In genomic region chr19:6847828-6848200, GRCh38 we compare ENCODE assay signal across 33 cellular contexts. TPM values are rescaled to one million over a fixed set of nuclear protein-coding genes. Genes with fewer than 3 reads are reported as not detected.
"Had no signal": no experiment of that assay in that cellular context is flagged by ENCODE, and none has a peak within 500 bp of the region (broad histone marks: within the 10 kb centered on the region; RNA-seq: fewer than 3 reads in every experiment).

No MANE protein-coding gene starts in this region.

- H3K27me3 ChIP-seq: adrenal gland, body of pancreas, cardiac muscle cell, esophagus squamous epithelium had no signal

- ATAC-seq: activated CD4-positive, alpha-beta T cell treated with anti-CD3 and anti-CD28 coated beads for 36 hours; activated CD8-positive, alpha-beta memory T cell treated with anti-CD3 and anti-CD28 coated beads, Interleukin-2, amount 10 ng/mL, durations not matched to agents 7 days and 5 days; activated CD8-positive, alpha-beta T cell treated with anti-CD3 and anti-CD28 coated beads, Interleukin-2, amount 10 ng/mL, durations not matched to agents 7 days and 5 days; activated naive CD4-positive, alpha-beta T cell treated with anti-CD3 and anti-CD28 coated beads, Interleukin-2, amount 50 U/mL, for 72 hours; body of pancreas; gastroesophageal sphincter had no signal

- DNase-seq: activated CD4-positive, alpha-beta T cell treated with anti-CD3 and anti-CD28 coated beads for 36 hours; activated CD4-positive, alpha-beta T cell treated with anti-CD3 and anti-CD28 coated beads, Interleukin-2, amount 10 ng/mL, durations not matched to agents 24 days and 14 days; activated CD4-positive, CD25-positive, alpha-beta regulatory T cell; activated CD4-positive, CD25-positive, alpha-beta regulatory T cell treated with anti-CD3 and anti-CD28 coated beads, Interleukin-2, amount 50 U/mL, for 72 hours; activated CD8-positive, alpha-beta memory T cell treated with anti-CD3 and anti-CD28 coated beads, Interleukin-2, amount 10 ng/mL, durations not matched to agents 7 days and 5 days; activated CD8-positive, alpha-beta memory T cell treated with anti-CD3 and anti-CD28 coated beads, Interleukin-2, amount 50 U/mL, for 4 hours; activated CD8-positive, alpha-beta T cell treated with anti-CD3 and anti-CD28 coated beads, Interleukin-2, amount 10 ng/mL, durations not matched to agents 7 days and 5 days; activated naive CD4-positive, alpha-beta T cell; activated naive CD4-positive, alpha-beta T cell treated with anti-CD3 and anti-CD28 coated beads, Interleukin-2, amount 10 ng/mL, durations not matched to agents 7 days and 5 days; activated T-cell treated with anti-CD3 and anti-CD28 coated beads, Interleukin-2, amount 50 U/mL, for 1 hour; activated T-cell treated with anti-CD3 and anti-CD28 coated beads, Interleukin-2, amount 50 U/mL, for 48 hours; adrenal gland; amygdala; body of pancreas; central memory CD4-positive, alpha-beta T cell; cortex of kidney; effector CD8-positive, alpha-beta T cell; esophagus squamous epithelium; foreskin melanocyte; T-helper 2 cell had no signal

- H3K27me3 Mint-ChIP-seq: activated CD4-positive, alpha-beta memory T cell treated with anti-CD3 and anti-CD28 coated beads for 36 hours; activated CD4-positive, alpha-beta T cell treated with anti-CD3 and anti-CD28 coated beads for 36 hours; activated CD4-positive, alpha-beta T cell treated with anti-CD3 and anti-CD28 coated beads, Interleukin-2, amount 10 ng/mL, durations not matched to agents 24 days and 14 days; activated CD8-positive, alpha-beta memory T cell treated with anti-CD3 and anti-CD28 coated beads, Interleukin-2, amount 10 ng/mL, durations not matched to agents 7 days and 5 days; activated naive CD4-positive, alpha-beta T cell treated with anti-CD3 and anti-CD28 coated beads, Interleukin-2, amount 10 ng/mL, durations not matched to agents 7 days and 5 days had no signal

- H3K9me3 ChIP-seq: adrenal gland, body of pancreas, esophagus squamous epithelium, gastroesophageal sphincter had no signal

- H3K36me3 ChIP-seq: adrenal gland, cardiac muscle cell, esophagus squamous epithelium, gastroesophageal sphincter had no signal

- H3K4me1 Mint-ChIP-seq: activated CD4-positive, alpha-beta T cell treated with anti-CD3 and anti-CD28 coated beads for 36 hours; activated CD4-positive, alpha-beta T cell treated with anti-CD3 and anti-CD28 coated beads, Interleukin-2, amount 10 ng/mL, durations not matched to agents 24 days and 14 days; activated naive CD4-positive, alpha-beta T cell treated with anti-CD3 and anti-CD28 coated beads, Interleukin-2, amount 10 ng/mL, durations not matched to agents 7 days and 5 days had no signal

- H3K27ac ChIP-seq: adrenal gland, body of pancreas, cardiac muscle cell, epithelial cell of prostate, esophagus squamous epithelium, gastroesophageal sphincter had no signal

- H3K27ac Mint-ChIP-seq: activated CD4-positive, alpha-beta memory T cell treated with anti-CD3 and anti-CD28 coated beads for 36 hours; activated CD4-positive, alpha-beta T cell treated with anti-CD3 and anti-CD28 coated beads for 36 hours; activated CD4-positive, alpha-beta T cell treated with anti-CD3 and anti-CD28 coated beads, Interleukin-2, amount 10 ng/mL, durations not matched to agents 24 days and 14 days; activated CD8-positive, alpha-beta memory T cell treated with anti-CD3 and anti-CD28 coated beads, Interleukin-2, amount 10 ng/mL, durations not matched to agents 7 days and 5 days; activated CD8-positive, alpha-beta T cell treated with anti-CD3 and anti-CD28 coated beads, Interleukin-2, amount 10 ng/mL, durations not matched to agents 7 days and 5 days; activated naive CD4-positive, alpha-beta T cell treated with anti-CD3 and anti-CD28 coated beads, Interleukin-2, amount 10 ng/mL, durations not matched to agents 7 days and 5 days; activated T-helper 1 cell treated with anti-CD3 and anti-CD28 coated beads, Interleukin-12 subunit alpha, Interleukin-12 subunit beta, Interleukin-2, Interleukin-4 antibody, amounts not matched to agents 30 ng/mL and 10 ng/mL and 1 ng/mL, durations not matched to agents 14 hours and 24 hours and 36 hours; activated T-helper 2 cell treated with anti-CD3 and anti-CD28 coated beads, Interferon-gamma antibody, Interleukin-2, Interleukin-4, amounts not matched to agents 10 μg/mL and 5 μg/mL and 100 μg/mL, durations not matched to agents 14 hours and 24 hours and 36 hours had no signal

- H3K4me3 Mint-ChIP-seq: activated CD4-positive, alpha-beta memory T cell treated with anti-CD3 and anti-CD28 coated beads for 36 hours; activated CD4-positive, alpha-beta T cell treated with anti-CD3 and anti-CD28 coated beads for 36 hours; activated CD4-positive, alpha-beta T cell treated with anti-CD3 and anti-CD28 coated beads, Interleukin-2, amount 10 ng/mL, durations not matched to agents 24 days and 14 days; activated CD8-positive, alpha-beta memory T cell treated with anti-CD3 and anti-CD28 coated beads, Interleukin-2, amount 10 ng/mL, durations not matched to agents 7 days and 5 days; activated CD8-positive, alpha-beta T cell treated with anti-CD3 and anti-CD28 coated beads, Interleukin-2, amount 10 ng/mL, durations not matched to agents 7 days and 5 days; activated naive CD4-positive, alpha-beta T cell treated with anti-CD3 and anti-CD28 coated beads, Interleukin-2, amount 10 ng/mL, durations not matched to agents 7 days and 5 days; activated T-helper 1 cell treated with anti-CD3 and anti-CD28 coated beads, Interleukin-12 subunit alpha, Interleukin-12 subunit beta, Interleukin-2, Interleukin-4 antibody, amounts not matched to agents 30 ng/mL and 10 ng/mL and 1 ng/mL, durations not matched to agents 14 hours and 24 hours and 36 hours had no signal

- H3K9me3 Mint-ChIP-seq: activated CD4-positive, alpha-beta memory T cell treated with anti-CD3 and anti-CD28 coated beads for 36 hours; activated CD4-positive, alpha-beta T cell treated with anti-CD3 and anti-CD28 coated beads, Interleukin-2, amount 10 ng/mL, durations not matched to agents 24 days and 14 days; activated naive CD4-positive, alpha-beta T cell treated with anti-CD3 and anti-CD28 coated beads, Interleukin-2, amount 10 ng/mL, durations not matched to agents 7 days and 5 days; activated naive CD4-positive, alpha-beta T cell treated with anti-CD3 and anti-CD28 coated beads, Interleukin-2, amount 50 U/mL, for 72 hours; activated T-helper 1 cell treated with anti-CD3 and anti-CD28 coated beads, Interleukin-12 subunit alpha, Interleukin-12 subunit beta, Interleukin-2, Interleukin-4 antibody, amounts not matched to agents 30 ng/mL and 10 ng/mL and 1 ng/mL, durations not matched to agents 14 hours and 24 hours and 36 hours; activated T-helper 2 cell treated with anti-CD3 and anti-CD28 coated beads, Interferon-gamma antibody, Interleukin-2, Interleukin-4, amounts not matched to agents 10 μg/mL and 5 μg/mL and 100 μg/mL, durations not matched to agents 14 hours and 24 hours and 36 hours had no signal

- H3K4me1 ChIP-seq: adrenal gland, body of pancreas, esophagus squamous epithelium, gastroesophageal sphincter had no signal

- H3K4me3 ChIP-seq: adrenal gland, body of pancreas, cardiac muscle cell, esophagus squamous epithelium, gastroesophageal sphincter had no signal

RNA-seq across cellular contexts. Expression of gene ADGRE1, which starts 39.6 kb away (rescaled TPM):
- total RNA-seq: cardiac muscle cell, cerebellum, dermis microvascular lymphatic vessel endothelial cell, endothelial cell of umbilical vein, fibroblast of villous mesenchyme, glomerular endothelial cell had no signal
- polyA plus RNA-seq: cardiac muscle cell, endothelial cell of umbilical vein, fibroblast of lung had no signal
